8 cellular contexts compared by ENCODE assay signal in genomic region chr6:166307082-166307980, GRCh38. TPM values are rescaled to one million over a fixed set of nuclear protein-coding genes. Genes with fewer than 3 reads are reported as not detected.
A peak's percentile ranks its signal among the peaks of the same experiment; 100 is the strongest.
DNase-seq lines count a peak whose midpoint lies in the region; ATAC-seq and TF ChIP-seq lines count a peak whose summit lies in the region.

No MANE protein-coding gene starts in this region.

- H3K4me1 ChIP-seq in GM23248 (ENCODE audit: insufficient read depth) (no peaks in the 10 kb centered on the region), fibroblast of lung (ENCODE audit: control insufficient read depth, extremely low read depth, insufficient read depth, low read length) (no peaks in the 10 kb centered on the region), trophoblast cell (ENCODE audit: control insufficient read depth in 1 of 2, insufficient read depth in 2 of 2, low read length in 2 of 2) (peaks cover 12% of the 10 kb centered on the region in 2 experiments)

- no peak overlapping the region for H2BK12ac ChIP-seq in trophoblast cell (ENCODE audit: low read length)

- H3K9ac ChIP-seq in GM23248, result no peak overlapping the region
- no peak overlapping the region for H3K9ac ChIP-seq in fibroblast of lung (ENCODE audit: insufficient read depth, low read length)
- no peak overlapping the region for H3K9ac ChIP-seq in trophoblast cell (ENCODE audit: low read length)

- H2AK5ac ChIP-seq in trophoblast cell (ENCODE audit: low read length), result no peak overlapping the region

- no peaks in the 10 kb centered on the region for H3K36me3 ChIP-seq in GM23248 (ENCODE audit: low read depth)
- no peaks in the 10 kb centered on the region for H3K36me3 ChIP-seq in fibroblast of lung (ENCODE audit: control insufficient read depth, insufficient read depth, low read length)
- H3K36me3 ChIP-seq in trophoblast cell (ENCODE audit: control insufficient read depth in 1 of 2, insufficient read depth in 2 of 2, low read length in 2 of 2), result no peaks in the 10 kb centered on the region

- H3K4me2 ChIP-seq in GM23248 (ENCODE audit: unreplicated experiment) (no peak overlapping the region), fibroblast of lung (ENCODE audit: extremely low read depth, insufficient read depth, low read length) (peak overlapping the region; percentile 25), trophoblast cell (ENCODE audit: low read length) (peak overlapping the region; percentile 85)

- no peak overlapping the region for H2BK120ac ChIP-seq in trophoblast cell (ENCODE audit: insufficient read depth, low read length, poor library complexity)

- in situ Hi-C loops in GM23248 (cut with MboI), result no loop called here

- TF ChIP-seq CTCF in fibroblast of lung (conservative IDR thresholded peaks at IDR 0.05 in 1 of 2, IDR thresholded peaks at IDR 0.05 in 1 of 2; ENCODE audit: low read depth in 1 of 2, low read length in 2 of 2), result no peak

- no peak overlapping the region for H3K4ac ChIP-seq in trophoblast cell (ENCODE audit: low read depth, low read length)

- no peaks in the 10 kb centered on the region for H3K79me2 ChIP-seq in GM23248 (ENCODE audit: insufficient read depth)
- H3K79me2 ChIP-seq in fibroblast of lung (ENCODE audit: control insufficient read depth, insufficient read depth, low read length), result no peaks in the 10 kb centered on the region
- H3K79me2 ChIP-seq in trophoblast cell (ENCODE audit: control insufficient read depth, insufficient read depth, low read length, poor library complexity), result no peaks in the 10 kb centered on the region

- no peak overlapping the region for H3K23ac ChIP-seq in trophoblast cell (ENCODE audit: low read length)

- H3K27ac ChIP-seq in GM23248 (no peak overlapping the region), fibroblast of lung (ENCODE audit: insufficient read depth, low read length) (no peak overlapping the region), trophoblast cell (ENCODE audit: low read depth, low read length) (no peak overlapping the region)

- peak; percentile 28 for DNase-seq in NCI-H2227 (lab: John Stamatoyannopoulos, UW; ENCODE audit: unreplicated experiment)
- no peak for DNase-seq in NCI-H2227 treated with DMSO at 0.1 percent for 48 hours (lab: John Stamatoyannopoulos, UW)
- peak; percentile 39 for DNase-seq in GM23248
- peak; percentile 20 for DNase-seq in RPMI8226
- peak in 1 of 2 donors; percentile 2 for DNase-seq in fibroblast of lung (ENCODE audit: low read depth in 2 of 2)
- peak in 1 of 2 donors; percentile 30 for DNase-seq in trophoblast cell
- DNase-seq in NAMALWA (ENCODE audit: low spot score), result no peak

- H3F3A ChIP-seq in GM23248 (ENCODE audit: insufficient read depth), result no peaks in the 10 kb centered on the region

- H3K9me2 ChIP-seq in GM23248 (ENCODE audit: insufficient read depth), result no peaks in the 10 kb centered on the region

- H2AFZ ChIP-seq in GM23248, result no peak overlapping the region
- no peak overlapping the region for H2AFZ ChIP-seq in fibroblast of lung (ENCODE audit: low read length)
- peak overlapping the region; percentile 15 for H2AFZ ChIP-seq in trophoblast cell (ENCODE audit: insufficient read depth, low read length, poor library complexity)

- H3K18ac ChIP-seq in trophoblast cell (ENCODE audit: low read length), result no peak overlapping the region

- H4K20me1 ChIP-seq in GM23248 (ENCODE audit: insufficient read depth), result no peaks in the 10 kb centered on the region
- no peaks in the 10 kb centered on the region for H4K20me1 ChIP-seq in fibroblast of lung (ENCODE audit: control insufficient read depth, extremely low read depth, insufficient read depth, low read length)

- no peak overlapping the region for H4K12ac ChIP-seq in trophoblast cell (ENCODE audit: low read depth, low read length)

- ATAC-seq in GM18870 (IDR thresholded peaks at IDR 0.05; ENCODE audit: unreplicated experiment), result no peak

- no peaks in the 10 kb centered on the region for H3K79me1 ChIP-seq in trophoblast cell (ENCODE audit: low read length)

- H4K8ac ChIP-seq in trophoblast cell (ENCODE audit: low read depth, low read length), result no peak overlapping the region

- H2BK5ac ChIP-seq in trophoblast cell (ENCODE audit: low read depth, low read length, poor library complexity), result no peak overlapping the region

- H3K4me3 ChIP-seq in GM23248 (peak overlapping the region; percentile 50), fibroblast of lung (replicated peaks in 1 of 4; ENCODE audit: control extremely low read depth in 1 of 4, insufficient read depth in 1 of 4, low read depth in 3 of 4, low read length in 4 of 4) (no peak overlapping the region), trophoblast cell (ENCODE audit: low read depth, low read length) (peak overlapping the region; percentile 66)

- H3K14ac ChIP-seq in trophoblast cell (ENCODE audit: low read length), result no peak overlapping the region

- peaks cover 56% of the 10 kb centered on the region for H3K27me3 ChIP-seq in GM23248 (replicated peaks; ENCODE audit: insufficient read depth)
- H3K27me3 ChIP-seq in fibroblast of lung (ENCODE audit: control insufficient read depth, insufficient read depth, low read length), result peaks cover 34% of the 10 kb centered on the region
- H3K27me3 ChIP-seq in trophoblast cell (ENCODE audit: insufficient read depth, low read length), result peaks cover 40% of the 10 kb centered on the region

- no peak overlapping the region for H4K91ac ChIP-seq in trophoblast cell (ENCODE audit: low read depth, low read length)

- WGBS in GM23248 (ENCODE audit: low coverage in 1 of 2, low lambda C conversion rate in 2 of 2, missing lambda C conversion rate in 2 of 2), 2 experiments, result 5 to 8% methylated on average over 49 to 57 of the region's 111 CpGs
- no CpG with 5 or more reads among the region's 111 CpGs for WGBS in trophoblast cell (ENCODE audit: extremely low coverage, insufficient coverage, insufficient read length)

- H3K9me3 ChIP-seq in GM23248 (ENCODE audit: low read depth), result no peaks in the 10 kb centered on the region
- H3K9me3 ChIP-seq in fibroblast of lung (ENCODE audit: control insufficient read depth, insufficient read depth, low read depth, low read length), result no peaks in the 10 kb centered on the region
- peaks cover 5% of the 10 kb centered on the region for H3K9me3 ChIP-seq in trophoblast cell (ENCODE audit: insufficient read depth, low read depth, low read length)

RNA-seq across cellular contexts. Expression of gene PRR18, which starts 0.9 kb away (rescaled TPM):
- total RNA-seq in GM23248 (2014; rRNA removed; shearing (Covaris generic)), result not detected in 2 replicates
- polyA plus RNA-seq in GM23248 (2016; fragmentation: Nextera tagmentation; extraction: Ambion mirVana) (not detected in 2 replicates), fibroblast of lung (0.01 TPM in 1 of 2 replicates, not detected in the other)
- not detected in 2 replicates for total RNA-seq in fibroblast of lung
- not detected in 2 replicates for polyA plus RNA-seq in fibroblast of lung (2012)
- not detected in 2 replicates for polyA minus RNA-seq in fibroblast of lung (ENCODE audit: low replicate concordance)
- polyA plus RNA-seq in trophoblast cell (2013), result 0.04 TPM in 1 of 2 replicates, not detected in the other

RNA-seq across cellular contexts. Expression of gene SFT2D1, which starts 35.0 kb away (rescaled TPM):
- 51.4 and 75.4 TPM in 2 replicates for total RNA-seq in GM23248 (2014; rRNA removed; shearing (Covaris generic))
- 103 and 115 TPM in 2 replicates for polyA plus RNA-seq in GM23248 (2016; fragmentation: Nextera tagmentation; extraction: Ambion mirVana)
- 34.2 and 34.8 TPM in 2 replicates for total RNA-seq in fibroblast of lung
- polyA plus RNA-seq in fibroblast of lung, result 66.9 and 86.0 TPM in 2 replicates
- polyA plus RNA-seq in fibroblast of lung (2012), result 42.2 and 42.3 TPM in 2 replicates
- polyA minus RNA-seq in fibroblast of lung (ENCODE audit: low replicate concordance), result 8.3 and 10.8 TPM in 2 replicates
- 65.4 and 66.9 TPM in 2 replicates for polyA plus RNA-seq in trophoblast cell (2013)

Comparison
In these comparisons a context has a peak if more than half of its experiments do, and no peak if none do; other contexts are left out.
1. DNase-seq: peak in NCI-H2227 (single experiment), GM23248 (single experiment) and RPMI8226 (single experiment); none in NCI-H2227 treated with DMSO at 0.1 percent for 48 hours (single experiment) and NAMALWA (single experiment).
2. H3K4me3 ChIP-seq: peak in GM23248 (single experiment) and trophoblast cell (single experiment); none in fibroblast of lung (0 of 4).